28 cellular contexts compared by ENCODE assay signal in the genomic region with DNA sequence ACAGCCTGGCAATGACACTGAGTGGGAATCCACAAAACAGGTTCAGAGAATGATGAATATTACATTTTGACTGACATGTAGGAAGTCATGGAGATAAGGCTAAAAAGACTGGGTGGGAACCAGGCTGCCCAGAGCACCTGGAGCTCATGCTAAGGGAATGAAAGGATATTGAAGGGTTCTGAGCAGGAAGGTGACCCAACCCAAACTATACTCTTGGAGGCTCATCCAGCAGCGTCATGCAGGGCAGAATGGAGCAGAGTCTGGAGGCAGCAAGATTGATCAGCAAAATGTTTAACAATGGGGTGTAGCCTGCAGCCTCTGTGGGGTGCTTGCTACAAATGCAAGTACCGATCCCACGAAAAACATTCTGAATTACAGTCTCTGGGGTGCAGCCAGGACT.
"Had no signal": no experiment of that assay in that cellular context is flagged by ENCODE, and none has a peak within 500 bp of the region (broad histone marks: within the 10 kb centered on the region; RNA-seq: fewer than 3 reads in every experiment).

No MANE protein-coding gene starts in this region.

- H3K27ac ChIP-seq: colonic mucosa, epithelial cell of prostate, gastrocnemius medialis, lower lobe of right lung, parathyroid adenoma, spleen, testis, tibial artery had no signal

- H3K27me3 ChIP-seq: colonic mucosa, gastrocnemius medialis, testis, tibial artery had no signal

- H3K9ac ChIP-seq: parathyroid adenoma had no signal

- H3K27ac Mint-ChIP-seq: dendritic cell treated with granulocyte-macrophage colony-stimulating factor and Interleukin-4, amounts not matched to agents 40 ng/mL and 50 ng/mL, for 4 days; endodermal cell; memory B cell; naive B cell; natural killer cell treated with Interleukin-12 subunit alpha and Interleukin-12 subunit beta and Interleukin-15 and Interleukin-18, amount 100 ng/mL, for 72 hours; progenitor cell of endocrine pancreas; stimulated activated memory B cell treated with anti-CD40 and anti-IgM and Interleukin-4, amounts not matched to agents 10 μg/mL and 1 μg/mL and 100 μg/mL, for 72 hours; type B pancreatic cell had no signal

- H3K4me3 ChIP-seq: colonic mucosa, gastrocnemius medialis, lower lobe of right lung, skin epidermis, spleen, testis, tibial artery had no signal

- H3K36me3 ChIP-seq: colonic mucosa, gastrocnemius medialis, lower lobe of right lung, spleen, tibial artery had no signal

- FAIRE-seq: islet of Langerhans had no signal

- H2AFZ ChIP-seq: parathyroid adenoma had no signal

- H3K4me1 ChIP-seq: colonic mucosa, gastrocnemius medialis, lower lobe of right lung, parathyroid adenoma, spleen, testis had no signal

- DNase-seq: colonic mucosa; effector CD8-positive, alpha-beta T cell; endodermal cell; foreskin fibroblast; gastrocnemius medialis; kidney glomerular epithelial cell; left colon; left ventricle myocardium superior; lower lobe of right lung; naive B cell; spleen; stimulated activated CD4-positive, alpha-beta T cell treated with anti-CD3 and anti-CD28 coated beads, Interleukin-4, amount 100 ng/mL, for 4 hours; stimulated activated naive CD8-positive, alpha-beta T cell treated with anti-CD3 and anti-CD28 coated beads, Interleukin-15, Interleukin-2, amounts not matched to agents 100 U/mL and 50 U/mL, for 24 hours; substantia nigra; testis; tibial artery had no signal

- ATAC-seq: esophagus mucosa; gastrocnemius medialis; left colon; left ventricle myocardium superior; lower lobe of right lung; natural killer cell treated with Interleukin-12 subunit alpha and Interleukin-12 subunit beta and Interleukin-15 and Interleukin-18, amount 100 ng/mL, for 72 hours; stimulated activated memory B cell treated with anti-CD40 and anti-IgM and Interleukin-4, amounts not matched to agents 10 μg/mL and 1 μg/mL and 100 μg/mL, for 72 hours; stimulated activated naive CD8-positive, alpha-beta T cell treated with anti-CD3 and anti-CD28 coated beads, Interleukin-15, Interleukin-2, amounts not matched to agents 100 U/mL and 50 U/mL, for 24 hours had no signal

- H3K9me3 ChIP-seq: colonic mucosa, gastrocnemius medialis, lower lobe of right lung, spleen, testis, tibial artery had no signal

- H3K9me3 Mint-ChIP-seq: dendritic cell treated with granulocyte-macrophage colony-stimulating factor and Interleukin-4, amounts not matched to agents 40 ng/mL and 50 ng/mL, for 4 days; endodermal cell; memory B cell; natural killer cell treated with Interleukin-12 subunit alpha and Interleukin-12 subunit beta and Interleukin-15 and Interleukin-18, amount 100 ng/mL, for 72 hours; stimulated activated memory B cell treated with anti-CD40 and anti-IgM and Interleukin-4, amounts not matched to agents 10 μg/mL and 1 μg/mL and 100 μg/mL, for 72 hours; type B pancreatic cell had no signal

- H3K4me3 Mint-ChIP-seq: dendritic cell treated with granulocyte-macrophage colony-stimulating factor and Interleukin-4, amounts not matched to agents 40 ng/mL and 50 ng/mL, for 4 days; endodermal cell; memory B cell; naive B cell; natural killer cell treated with Interleukin-12 subunit alpha and Interleukin-12 subunit beta and Interleukin-15 and Interleukin-18, amount 100 ng/mL, for 72 hours; neural crest cell; stimulated activated memory B cell treated with anti-CD40 and anti-IgM and Interleukin-4, amounts not matched to agents 10 μg/mL and 1 μg/mL and 100 μg/mL, for 72 hours; type B pancreatic cell had no signal

- H3K4me1 Mint-ChIP-seq: endodermal cell; memory B cell; naive B cell; neural crest cell; stimulated activated memory B cell treated with anti-CD40 and anti-IgM and Interleukin-4, amounts not matched to agents 10 μg/mL and 1 μg/mL and 100 μg/mL, for 72 hours had no signal

- H3K36me3 Mint-ChIP-seq: memory B cell; naive B cell; natural killer cell treated with Interleukin-12 subunit alpha and Interleukin-12 subunit beta and Interleukin-15 and Interleukin-18, amount 100 ng/mL, for 72 hours; stimulated activated memory B cell treated with anti-CD40 and anti-IgM and Interleukin-4, amounts not matched to agents 10 μg/mL and 1 μg/mL and 100 μg/mL, for 72 hours; type B pancreatic cell had no signal
